ENCODE assay signal across 22 cellular contexts in genomic region chr11:58898106-58898505, GRCh38. TPM values are rescaled to one million over a fixed set of nuclear protein-coding genes. Genes with fewer than 3 reads are reported as not detected.
"Had no signal": no experiment of that assay in that cellular context is flagged by ENCODE, and none has a peak within 500 bp of the region (broad histone marks: within the 10 kb centered on the region; RNA-seq: fewer than 3 reads in every experiment).

No MANE protein-coding gene starts in this region.

- ATAC-seq: activated T-helper 17 cell treated with anti-CD3 and anti-CD28 coated beads, Interleukin-2, amount 50 U/mL, for 72 hours; foreskin keratinocyte; left colon; psoas muscle; right cardiac atrium; stimulated activated memory B cell treated with anti-CD40 and anti-IgM and Interleukin-4, amounts not matched to agents 10 μg/mL and 1 μg/mL and 100 μg/mL, for 72 hours; upper lobe of right lung had no signal

- H3K36me3 ChIP-seq: colonic mucosa, upper lobe of right lung had no signal

- H3K27me3 ChIP-seq: colonic mucosa, foreskin keratinocyte had no signal

- H3K27ac ChIP-seq: colonic mucosa, foreskin keratinocyte, psoas muscle, upper lobe of right lung had no signal

- H3K4me1 ChIP-seq: colonic mucosa, foreskin keratinocyte, psoas muscle, upper lobe of right lung had no signal

- H3K4me2 ChIP-seq: smooth muscle cell had no signal

- DNase-seq: activated CD4-positive, alpha-beta memory T cell treated with anti-CD3 and anti-CD28 coated beads, Interleukin-2, amount 10 ng/mL, durations not matched to agents 7 days and 5 days; activated CD4-positive, alpha-beta T cell treated with anti-CD3 and anti-CD28 coated beads for 48 hours; activated CD4-positive, CD25-positive, alpha-beta regulatory T cell; activated naive CD4-positive, alpha-beta T cell treated with Interleukin-2 at 50 U/mL for 16 hours; activated T-cell treated with anti-CD3 and anti-CD28 coated beads, Interleukin-2, amount 50 U/mL, for 1 hour; central memory CD4-positive, alpha-beta T cell; colonic mucosa; foreskin keratinocyte; hypothalamus; islet precursor cell; left colon; psoas muscle; right cardiac atrium; stimulated activated CD4-positive, alpha-beta T cell treated with anti-CD3 and anti-CD28 coated beads, Interleukin-4, amount 100 ng/mL, for 4 hours; T-helper 9 cell; upper lobe of right lung had no signal

- H3K9me3 ChIP-seq: colonic mucosa, psoas muscle, upper lobe of right lung had no signal

- H3K4me3 ChIP-seq: colonic mucosa, lung, psoas muscle, smooth muscle cell, upper lobe of right lung had no signal

RNA-seq across cellular contexts. Expression of gene GLYATL1, which starts 41.2 kb away (rescaled TPM):
- total RNA-seq: activated CD4-positive, alpha-beta memory T cell treated with anti-CD3 and anti-CD28 coated beads, Interleukin-2, amount 10 ng/mL, durations not matched to agents 7 days and 5 days; activated T-helper 17 cell treated with anti-CD3 and anti-CD28 coated beads, Interleukin-2, amount 50 U/mL, for 72 hours; osteoblast; psoas muscle; right cardiac atrium; smooth muscle cell; upper lobe of right lung had no signal
- polyA plus RNA-seq: psoas muscle, right cardiac atrium, smooth muscle cell had no signal

RNA-seq across cellular contexts. Expression of gene GLYATL2, which starts 53.6 kb away (rescaled TPM):
- total RNA-seq: activated CD4-positive, alpha-beta memory T cell treated with anti-CD3 and anti-CD28 coated beads, Interleukin-2, amount 10 ng/mL, durations not matched to agents 7 days and 5 days; activated T-helper 17 cell treated with anti-CD3 and anti-CD28 coated beads, Interleukin-2, amount 50 U/mL, for 72 hours; left colon; mesothelial cell of epicardium; psoas muscle; upper lobe of right lung had no signal
- polyA plus RNA-seq: psoas muscle had no signal
